In genomic region chr1:226172589-226172988, GRCh38 we compare ENCODE assay signal across 10 cellular contexts. TPM values are rescaled to one million over a fixed set of nuclear protein-coding genes. Genes with fewer than 3 reads are reported as not detected.
"Had no signal": no experiment of that assay in that cellular context is flagged by ENCODE, and none has a peak within 500 bp of the region (broad histone marks: within the 10 kb centered on the region; RNA-seq: fewer than 3 reads in every experiment).

No MANE protein-coding gene starts in this region.

- H3K4me3 Mint-ChIP-seq: HFFc6 had no signal

- DNase-seq: GOT3, H7, HFFc6, IMR-90, KBM-7 had no signal

- H3K9me3 ChIP-seq: HAP-1 had no signal

- H3K9me3 Mint-ChIP-seq: HFFc6 had no signal

- H3K4me1 ChIP-seq: HAP-1 had no signal

- H3K27ac ChIP-seq: HL-60, KMS-11 had no signal

- H3K9ac ChIP-seq: KMS-11 had no signal

- H3K36me3 ChIP-seq: HAP-1 had no signal

- H3K4me3 ChIP-seq: HAP-1 had no signal

- H3K27ac Mint-ChIP-seq: HFFc6 had no signal

- H3K4me2 ChIP-seq: KMS-11 had no signal

RNA-seq across cellular contexts. Expression of gene MIXL1, which starts 50.9 kb away (rescaled TPM):
- total RNA-seq: H4, HT1080, IMR-90 had no signal
- polyA plus RNA-seq: IMR-90 had no signal
